Comparison of ENCODE assay signal across 1 cellular context in genomic region chr11:120612363-120613263, GRCh38.
TF ChIP-seq lines count a peak whose summit lies in the region.

No MANE protein-coding gene starts in this region.

TF ChIP-seq in GM23338, 12 proteins besides CTCF, POLR2A, EP300 and RAD21 (continued from another document):
- TF ChIP-seq ZNF462 (CRISPR knock-in tag; IDR thresholded peaks at IDR 0.05): no peak
